In the genomic region with DNA sequence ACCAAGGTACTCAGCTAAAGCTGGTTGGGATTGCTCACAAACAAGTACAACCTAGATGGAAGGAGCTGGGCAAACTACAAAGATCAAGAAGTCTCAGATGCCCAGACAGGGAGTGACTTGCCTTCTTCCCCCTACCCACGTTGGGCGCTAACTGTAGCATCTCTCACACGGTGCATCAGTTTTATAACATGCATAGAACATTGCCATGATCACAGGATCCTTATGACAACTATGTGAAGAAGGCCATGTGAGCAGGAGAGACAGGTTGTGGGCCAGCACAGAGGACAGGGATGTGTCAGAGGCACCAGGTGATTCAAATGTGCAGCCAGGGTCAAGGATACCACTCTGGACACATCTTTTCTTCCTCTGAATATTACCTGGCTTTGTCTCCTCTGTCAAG, we compare ENCODE assay signal across 27 cellular contexts. TPM values are rescaled to one million over a fixed set of nuclear protein-coding genes. Genes with fewer than 3 reads are reported as not detected.
"Had no signal": no experiment of that assay in that cellular context is flagged by ENCODE, and none has a peak within 500 bp of the region (broad histone marks: within the 10 kb centered on the region; RNA-seq: fewer than 3 reads in every experiment).

No MANE protein-coding gene starts in this region.

- DNase-seq: activated CD4-positive, alpha-beta T cell treated with anti-CD3 and anti-CD28 coated beads for 48 hours; activated CD4-positive, alpha-beta T cell treated with anti-CD3 and anti-CD28 coated beads, Interleukin-2, amount 50 U/mL, for 4 hours; activated CD4-positive, CD25-positive, alpha-beta regulatory T cell treated with anti-CD3 and anti-CD28 coated beads, Interleukin-2, amount 50 U/mL, for 72 hours; activated CD8-positive, alpha-beta memory T cell treated with anti-CD3 and anti-CD28 coated beads, Interleukin-2, amount 50 U/mL, for 48 hours; activated CD8-positive, alpha-beta T cell treated with anti-CD3 and anti-CD28 coated beads, Interleukin-2, amount 10 ng/mL, durations not matched to agents 7 days and 5 days; activated naive CD4-positive, alpha-beta T cell treated with anti-CD3 and anti-CD28 coated beads, Interleukin-2, amount 50 U/mL, for 16 hours; activated naive CD8-positive, alpha-beta T cell treated with anti-CD3 and anti-CD28 coated beads, Interleukin-2, amount 10 ng/mL, durations not matched to agents 7 days and 5 days; activated T-cell treated with anti-CD3 and anti-CD28 coated beads, Interleukin-2, amount 50 U/mL, for 1 hour; adrenal gland; anterior cingulate cortex; MG63; MV-4-11; NCI-H1092 treated with DMSO at 0.1 percent for 48 hours; NCI-H1436 treated with DMSO at 0.1 percent for 48 hours; NCI-H187 treated with DMSO at 0.1 percent for 48 hours; NCI-H2081 treated with DMSO at 0.1 percent for 48 hours; NCI-H345; NCI-H510A; NCI-H526 treated with DMSO at 0.1 percent for 48 hours; NCI-H82; SIG-M5; T-helper 17 cell; T-helper 9 cell had no signal

- ATAC-seq: activated CD8-positive, alpha-beta T cell treated with anti-CD3 and anti-CD28 coated beads, Interleukin-2, amount 10 ng/mL, durations not matched to agents 7 days and 5 days; T-helper 17 cell; WTC11 had no signal

RNA-seq across cellular contexts. Expression of gene CYP4B1, which starts 28.3 kb away (rescaled TPM):
- total RNA-seq: activated CD8-positive, alpha-beta T cell treated with anti-CD3 and anti-CD28 coated beads, Interleukin-2, amount 10 ng/mL, durations not matched to agents 7 days and 5 days; activated naive CD8-positive, alpha-beta T cell treated with anti-CD3 and anti-CD28 coated beads, Interleukin-2, amount 10 ng/mL, durations not matched to agents 7 days and 5 days; cardiac septum; OCI-LY7; RPMI7951 had no signal
